17 cellular contexts compared by ENCODE assay signal in the genomic region with DNA sequence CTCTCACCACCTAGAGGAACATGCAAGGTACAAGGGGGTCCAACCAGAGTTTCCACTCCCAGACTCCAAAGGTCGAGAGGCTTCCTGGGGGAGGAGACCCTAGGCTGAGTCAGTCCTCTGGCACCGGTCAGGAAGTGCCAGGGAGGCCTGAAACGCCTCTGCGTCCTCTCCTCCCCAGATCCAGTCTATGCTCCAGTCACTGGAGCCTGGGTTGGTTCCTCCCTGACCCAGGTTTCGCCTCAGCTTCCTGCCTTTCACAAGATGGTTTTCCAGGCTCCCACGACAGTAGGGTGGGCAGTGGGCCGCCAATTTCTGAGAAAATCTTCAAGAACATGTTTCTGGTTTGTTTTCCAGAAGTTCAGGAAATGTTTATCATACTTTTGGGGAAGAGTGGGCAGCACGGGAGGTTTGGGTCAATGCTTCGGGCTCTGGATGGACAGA. TPM values are rescaled to one million over a fixed set of nuclear protein-coding genes. Genes with fewer than 3 reads are reported as not detected.
DNase-seq lines count a peak whose midpoint lies in the region; ATAC-seq, FAIRE-seq and TF ChIP-seq lines count a peak whose summit lies in the region.
"Had no signal": no experiment of that assay in that cellular context is flagged by ENCODE, and none has a peak within 500 bp of the region (broad histone marks: within the 10 kb centered on the region; RNA-seq: fewer than 3 reads in every experiment).

No MANE protein-coding gene starts in this region.

- H4K20me1 ChIP-seq in H1 (replicated peaks in 1 of 2; ENCODE audit: control insufficient read depth in 1 of 2, insufficient read depth in 2 of 2, low read length in 2 of 2) = no peaks in the 10 kb centered on the region

- H4K8ac ChIP-seq in H1 (ENCODE audit: extremely low read depth, insufficient read depth, low read length) = no peak overlapping the region

- peak overlapping the region; percentile 32 for H4K91ac ChIP-seq in H1 (replicated peaks; ENCODE audit: insufficient read length, low read length)

- H3K4ac ChIP-seq in H1 (replicated peaks; ENCODE audit: insufficient read length, low read depth, low read length) = no peak overlapping the region

- no peaks in the 10 kb centered on the region for H3K79me2 ChIP-seq in H1 (ENCODE audit: control insufficient read depth in 1 of 2, insufficient read depth in 2 of 2, low read length in 2 of 2)

- H3K4me1 Mint-ChIP-seq in activated CD4-positive, alpha-beta T cell treated with anti-CD3 and anti-CD28 coated beads for 36 hours = peaks cover 64% of the 10 kb centered on the region
- H3K4me1 Mint-ChIP-seq in stimulated activated memory B cell treated with anti-CD40 and anti-IgM and Interleukin-4, amounts not matched to agents 10 μg/mL and 1 μg/mL and 100 μg/mL, for 72 hours = peaks cover 29% of the 10 kb centered on the region
- H3K4me1 Mint-ChIP-seq in CD14-positive monocyte = peaks cover 13% of the 10 kb centered on the region

- H2BK15ac ChIP-seq in H1 (ENCODE audit: low read length) = no peak overlapping the region

- no peak overlapping the region for H3K4me2 ChIP-seq in H1 (ENCODE audit: insufficient read depth in 1 of 2, low read depth in 2 of 2, low read length in 2 of 2)
- H3K4me2 ChIP-seq: neural progenitor cell had no signal

- no peak for DNase-seq in activated CD4-positive, alpha-beta T cell treated with anti-CD3 and anti-CD28 coated beads for 36 hours
- DNase-seq in activated CD4-positive, alpha-beta T cell treated with anti-CD3 and anti-CD28 coated beads for 4 hours = no peak
- DNase-seq in RWPE2 (ENCODE audit: low spot score) = no peak
- no peak for DNase-seq in H1 (ENCODE audit: low read depth in 1 of 2, low spot score in 2 of 2)
- no peak for DNase-seq in SKM-1 (lab: John Stamatoyannopoulos, UW; ENCODE audit: unreplicated experiment)
- DNase-seq in ureter (ENCODE audit: low spot score) = no peak
- DNase-seq in CD14-positive monocyte (ENCODE audit: low spot score) = no peak
- DNase-seq: HCEC 1CT, hippocampal formation, NCI-H1092, NCI-H526 treated with DMSO at 0.1 percent for 48 hours had no signal

- no peak overlapping the region for H3K9ac ChIP-seq in H1 (replicated peaks in 1 of 4; ENCODE audit: extremely low read depth in 1 of 4, low read depth in 3 of 4, low read length in 3 of 4)
- H3K9ac ChIP-seq: neural progenitor cell had no signal

- no peak for TF ChIP-seq POLR2A in H1 (IDR thresholded peaks at IDR 0.05; ENCODE audit: control extremely low read depth in 1 of 2, low read depth in 2 of 2, low read length in 2 of 2)

- peaks cover 2% of the 10 kb centered on the region; the same call in 1 of the 2 replicates for H3K23me2 ChIP-seq in H1 (ENCODE audit: low read depth, low read length)

- no peaks in the 10 kb centered on the region for H3K27me3 ChIP-seq in RWPE2 (ENCODE audit: insufficient read depth, poor library complexity, severe bottlenecking)
- H3K27me3 ChIP-seq in H1 (replicated peaks in 1 of 4; ENCODE audit: control insufficient read depth in 3 of 4, extremely low read depth in 1 of 4, insufficient read depth in 3 of 4, low read length in 3 of 4) = no peaks in the 10 kb centered on the region; a peak in 1 of 7 replicates
- H3K27me3 ChIP-seq: breast epithelium, neural progenitor cell had no signal

- peaks cover 37% of the 10 kb centered on the region for H3K4me1 ChIP-seq in RWPE2 (ENCODE audit: insufficient read depth, poor library complexity, severe bottlenecking)
- peaks cover 4 to 17% (median 5%) of the 10 kb centered on the region in 4 experiments for H3K4me1 ChIP-seq in H1 (replicated peaks in 1 of 4; ENCODE audit: control insufficient read depth in 3 of 4, insufficient read depth in 4 of 4, low read length in 3 of 4)
- H3K4me1 ChIP-seq: breast epithelium had no signal

- TF ChIP-seq CTCF in RWPE2 (IDR thresholded peaks at IDR 0.05; ENCODE audit: poor library complexity, severe bottlenecking) = no peak
- no peak for TF ChIP-seq CTCF in H1 (IDR thresholded peaks at IDR 0.05; ENCODE audit: control extremely low read depth in 1 of 3, insufficient read depth in 1 of 3, low read depth in 1 of 3, low read length in 3 of 3)
- no peak for TF ChIP-seq CTCF in CD14-positive monocyte (IDR thresholded peaks at IDR 0.05)

- POLR2A ChIA-PET in activated CD4-positive, alpha-beta T cell treated with anti-CD3 and anti-CD28 coated beads for 36 hours (lab: Charles Lee) = interaction anchor here (0.7 to 1.8 kb wide), 2 partner anchors 15 to 28 kb away, joined by 3 to 4 read pairs; no protein-coding TSS in a partner anchor
- POLR2A ChIA-PET in H1 (lab: Charles Lee; ENCODE audit: partially characterized antibody) = interaction anchor here (1.6 to 3.1 kb wide), 2 partner anchors 29 to 223 kb away, joined by 5 to 11 read pairs; a partner anchor contains a TSS

- H3K36me3 Mint-ChIP-seq in activated CD4-positive, alpha-beta T cell treated with anti-CD3 and anti-CD28 coated beads for 36 hours (ENCODE audit: low read depth) = peaks cover 6% of the 10 kb centered on the region
- H3K36me3 Mint-ChIP-seq in stimulated activated memory B cell treated with anti-CD40 and anti-IgM and Interleukin-4, amounts not matched to agents 10 μg/mL and 1 μg/mL and 100 μg/mL, for 72 hours = no peaks in the 10 kb centered on the region
- no peaks in the 10 kb centered on the region for H3K36me3 Mint-ChIP-seq in CD14-positive monocyte
- H3K36me3 Mint-ChIP-seq: neural progenitor cell had no signal

- CTCF ChIA-PET in activated CD4-positive, alpha-beta T cell treated with anti-CD3 and anti-CD28 coated beads for 36 hours (lab: Charles Lee) = interaction anchor here (0.9 to 3.3 kb wide), 2 partner anchors 15 to 24 kb away, joined by 3 to 18 read pairs; no protein-coding TSS in a partner anchor
- CTCF ChIA-PET in H1 (lab: Charles Lee; ENCODE audit: partially characterized antibody) = interaction anchor here (1.2 to 1.3 kb wide), 2 partner anchors 19 to 173 kb away, joined by 3 read pairs; no protein-coding TSS in a partner anchor

- no peak overlapping the region for H2AFZ ChIP-seq in H1 (ENCODE audit: low read length)
- H2AFZ ChIP-seq: neural progenitor cell had no signal

- peak overlapping the region; percentile 24; the same call in 1 of the 2 replicates for H3K18ac ChIP-seq in H1 (ENCODE audit: extremely low read depth, low read length)

- 0 out of 2 replicates have a peak overlapping the region, but pooled peaks have one; percentile 44 for H2AK5ac ChIP-seq in H1 (ENCODE audit: low read depth, low read length)

- H3K27ac Mint-ChIP-seq in activated CD4-positive, alpha-beta T cell treated with anti-CD3 and anti-CD28 coated beads for 36 hours = peak overlapping the region; percentile 40
- peak overlapping the region; percentile 15 for H3K27ac Mint-ChIP-seq in stimulated activated memory B cell treated with anti-CD40 and anti-IgM and Interleukin-4, amounts not matched to agents 10 μg/mL and 1 μg/mL and 100 μg/mL, for 72 hours
- peak overlapping the region in 1 of 7 donors; percentile 26 for H3K27ac Mint-ChIP-seq in CD14-positive monocyte
- H3K27ac Mint-ChIP-seq: neural progenitor cell had no signal

- intact Hi-C loops in activated CD4-positive, alpha-beta T cell treated with anti-CD3 and anti-CD28 coated beads for 36 hours (cut with DNase I, micrococcal nuclease) = loop anchor here in 1 of 2 experiments (1.0 to 2.0 kb wide), 2 partner anchors 9 to 113 kb away; no protein-coding TSS in a partner anchor
- intact Hi-C loops in CD14-positive monocyte (cut with micrococcal nuclease) = no loop called here

- H3K27ac ChIP-seq in RWPE2 (ENCODE audit: poor library complexity, severe bottlenecking) (peak overlapping the region; percentile 47), H1 (ENCODE audit: low read depth, low read length) (no peak overlapping the region)
- H3K27ac ChIP-seq: breast epithelium, neural progenitor cell, tibial nerve had no signal

- H3K4me3 Mint-ChIP-seq in activated CD4-positive, alpha-beta T cell treated with anti-CD3 and anti-CD28 coated beads for 36 hours = no peak overlapping the region
- no peak overlapping the region for H3K4me3 Mint-ChIP-seq in stimulated activated memory B cell treated with anti-CD40 and anti-IgM and Interleukin-4, amounts not matched to agents 10 μg/mL and 1 μg/mL and 100 μg/mL, for 72 hours
- no peak overlapping the region for H3K4me3 Mint-ChIP-seq in CD14-positive monocyte
- H3K4me3 Mint-ChIP-seq: neural progenitor cell had no signal

- H2BK5ac ChIP-seq in H1 (ENCODE audit: low read depth, low read length) = no peak overlapping the region

- no peak for ATAC-seq in activated CD4-positive, alpha-beta T cell treated with anti-CD3 and anti-CD28 coated beads for 36 hours
- no peak for ATAC-seq in RWPE2 (ENCODE audit: low read depth)
- ATAC-seq in stimulated activated memory B cell treated with anti-CD40 and anti-IgM and Interleukin-4, amounts not matched to agents 10 μg/mL and 1 μg/mL and 100 μg/mL, for 72 hours = no peak

- FAIRE-seq in H1 (lab: Jason Lieb, UNC) = no peak
- FAIRE-seq: GM12878 had no signal

- H3K9me3 ChIP-seq in RWPE2 (ENCODE audit: severe bottlenecking) (no peaks in the 10 kb centered on the region), H1 (ENCODE audit: insufficient read depth in 2 of 2, low read depth in 1 of 2, low read length in 1 of 2) (no peaks in the 10 kb centered on the region)
- H3K9me3 ChIP-seq: breast epithelium, tibial nerve had no signal

- H3K27me3 Mint-ChIP-seq in activated CD4-positive, alpha-beta T cell treated with anti-CD3 and anti-CD28 coated beads for 36 hours = peaks cover 3% of the 10 kb centered on the region
- peaks cover 10% of the 10 kb centered on the region for H3K27me3 Mint-ChIP-seq in stimulated activated memory B cell treated with anti-CD40 and anti-IgM and Interleukin-4, amounts not matched to agents 10 μg/mL and 1 μg/mL and 100 μg/mL, for 72 hours
- peaks cover 14 to 21% (median 18%) of the 10 kb centered on the region in 3 donors for H3K27me3 Mint-ChIP-seq in CD14-positive monocyte (ENCODE audit: low read depth in 3 of 3)

- H3K9me3 Mint-ChIP-seq in activated CD4-positive, alpha-beta T cell treated with anti-CD3 and anti-CD28 coated beads for 36 hours (ENCODE audit: low read depth) = no peaks in the 10 kb centered on the region
- H3K9me3 Mint-ChIP-seq in stimulated activated memory B cell treated with anti-CD40 and anti-IgM and Interleukin-4, amounts not matched to agents 10 μg/mL and 1 μg/mL and 100 μg/mL, for 72 hours = no peaks in the 10 kb centered on the region
- no peaks in the 10 kb centered on the region for H3K9me3 Mint-ChIP-seq in CD14-positive monocyte
- H3K9me3 Mint-ChIP-seq: neural progenitor cell had no signal

- 0 out of 2 replicates have a peak overlapping the region, but pooled peaks have one; percentile 28 for H2BK20ac ChIP-seq in H1 (ENCODE audit: low read length)

- peak overlapping the region; percentile 77; the same call in 1 of the 2 replicates for H2BK12ac ChIP-seq in H1 (ENCODE audit: low read depth, low read length)

- H3K14ac ChIP-seq in H1 (ENCODE audit: insufficient read length) = no peak overlapping the region

- H3K4me3 ChIP-seq in RWPE2 (ENCODE audit: severe bottlenecking) = no peak overlapping the region
- no peak overlapping the region for H3K4me3 ChIP-seq in H1 (ENCODE audit: extremely low read depth in 1 of 4, insufficient read depth in 2 of 4, low read depth in 3 of 4, low read length in 4 of 4)
- H3K4me3 ChIP-seq: breast epithelium, GM12878, neural progenitor cell, skin epidermis, tibial nerve had no signal

- no peak overlapping the region for H3K23ac ChIP-seq in H1 (ENCODE audit: insufficient read length)

- H3K79me1 ChIP-seq in H1 (ENCODE audit: low read depth, low read length) = no peaks in the 10 kb centered on the region

- 90% methylated on average over 9 of the region's 9 CpGs; no CpG with 5 or more reads in 1 of the 2 experiments for WGBS in H1 (ENCODE audit: extremely low coverage in 1 of 2, insufficient coverage in 1 of 2, insufficient read length in 1 of 2, insufficient replicate concordance in 2 of 2, low coverage in 1 of 2, low lambda C conversion rate in 2 of 2, missing lambda C conversion rate in 1 of 2), 2 experiments

- H4K5ac ChIP-seq in H1 (ENCODE audit: insufficient read length, low read depth, low read length) = no peak overlapping the region

- H3K36me3 ChIP-seq in RWPE2 (ENCODE audit: low read depth) (no peaks in the 10 kb centered on the region), H1 (ENCODE audit: control insufficient read depth in 2 of 4, insufficient read depth in 4 of 4, low read length in 3 of 4) (no peaks in the 10 kb centered on the region)
- H3K36me3 ChIP-seq: breast epithelium, neural progenitor cell, tibial nerve had no signal

- no peak overlapping the region for H2BK120ac ChIP-seq in H1 (replicated peaks; ENCODE audit: low read depth, low read length)

- H3K56ac ChIP-seq in H1 (replicated peaks; ENCODE audit: insufficient read length, low read depth, low read length) = no peak overlapping the region

- TF ChIP-seq EP300 in H1 (IDR thresholded peaks at IDR 0.05; ENCODE audit: borderline replicate concordance in 1 of 2, low read depth in 2 of 2, low read length in 2 of 2) = no peak

- no peak for TF ChIP-seq RAD21 in H1 (IDR thresholded peaks at IDR 0.05 in 1 of 2, conservative IDR thresholded peaks at IDR 0.05 in 1 of 2; ENCODE audit: low read depth in 2 of 2, low read length in 2 of 2)

RNA-seq across cellular contexts. Expression of a gene that starts 30.0 kb away (rescaled TPM):
- total RNA-seq in activated CD4-positive, alpha-beta T cell treated with anti-CD3 and anti-CD28 coated beads for 36 hours = 10 to 100 TPM; 60.9 to 70.7 TPM
- total RNA-seq in H1 (2021; fragmentation: NEBNext Ultra II Directional; extraction: Animal tissue kit (Norgen Biotek cat#: 25700)) = 27.0 and 30.3 TPM in 2 replicates
- polyA plus RNA-seq in H1 (2011; rRNA removed) (13.3 and 13.6 TPM in 2 replicates), CD14-positive monocyte (1 to 10 TPM; 2.0 to 3.9 TPM)
- 15.2 TPM for polyA plus RNA-seq in H1 (2011; cell fraction: cytosol; rRNA removed)
- 12.0 TPM for polyA plus RNA-seq in H1 (2011; cell fraction: nucleus; rRNA removed)
- 14.3 to 18.7 TPM (median 15.9 TPM) in 4 replicates for polyA plus RNA-seq in H1 (2012, experiment 1 of 2)
- 16.9 TPM for polyA plus RNA-seq in H1 (2012, experiment 2 of 2)
- polyA plus RNA-seq in H1 (2013, experiment 1 of 2) = 17.0 TPM
- 20.2 TPM for polyA plus RNA-seq in H1 (2013, experiment 2 of 2)
- 28.9 and 41.0 TPM in 2 replicates for polyA minus RNA-seq in H1 (2011; rRNA and poly(A)+ RNA removed)
- 37.5 TPM for polyA minus RNA-seq in H1 (2011; cell fraction: cytosol; rRNA and poly(A)+ RNA removed)
- 14.9 TPM for polyA minus RNA-seq in H1 (2011; cell fraction: nucleus; rRNA and poly(A)+ RNA removed)
- 14.3 TPM for total RNA-seq in ureter

RNA-seq across cellular contexts. Expression of a gene that starts 39.7 kb away (rescaled TPM):
- total RNA-seq in activated CD4-positive, alpha-beta T cell treated with anti-CD3 and anti-CD28 coated beads for 36 hours = 10 to 100 TPM; 76.8 to 83.5 TPM
- 89.8 and 93.4 TPM in 2 replicates for total RNA-seq in H1 (2021; fragmentation: NEBNext Ultra II Directional; extraction: Animal tissue kit (Norgen Biotek cat#: 25700))
- polyA plus RNA-seq in H1 (2011; rRNA removed) (7.8 and 12.7 TPM in 2 replicates), CD14-positive monocyte (10 to 100 TPM; 21.1 to 33.9 TPM)
- polyA plus RNA-seq in H1 (2011; cell fraction: cytosol; rRNA removed) = 29.8 TPM
- 5.9 TPM for polyA plus RNA-seq in H1 (2011; cell fraction: nucleus; rRNA removed)
- polyA plus RNA-seq in H1 (2012, experiment 1 of 2) = 44.2 to 101 TPM (median 59.5 TPM) in 4 replicates
- polyA plus RNA-seq in H1 (2012, experiment 2 of 2) = 4.2 TPM
- 65.2 TPM for polyA plus RNA-seq in H1 (2013, experiment 1 of 2)
- 67.9 TPM for polyA plus RNA-seq in H1 (2013, experiment 2 of 2)
- 14.4 and 18.6 TPM in 2 replicates for polyA minus RNA-seq in H1 (2011; rRNA and poly(A)+ RNA removed)
- polyA minus RNA-seq in H1 (2011; cell fraction: cytosol; rRNA and poly(A)+ RNA removed) = 23.2 TPM
- polyA minus RNA-seq in H1 (2011; cell fraction: nucleus; rRNA and poly(A)+ RNA removed) = 21.7 TPM
- total RNA-seq in ureter = 30.2 TPM
